ENCODE assay signal across 8 cellular contexts in the genomic region with DNA sequence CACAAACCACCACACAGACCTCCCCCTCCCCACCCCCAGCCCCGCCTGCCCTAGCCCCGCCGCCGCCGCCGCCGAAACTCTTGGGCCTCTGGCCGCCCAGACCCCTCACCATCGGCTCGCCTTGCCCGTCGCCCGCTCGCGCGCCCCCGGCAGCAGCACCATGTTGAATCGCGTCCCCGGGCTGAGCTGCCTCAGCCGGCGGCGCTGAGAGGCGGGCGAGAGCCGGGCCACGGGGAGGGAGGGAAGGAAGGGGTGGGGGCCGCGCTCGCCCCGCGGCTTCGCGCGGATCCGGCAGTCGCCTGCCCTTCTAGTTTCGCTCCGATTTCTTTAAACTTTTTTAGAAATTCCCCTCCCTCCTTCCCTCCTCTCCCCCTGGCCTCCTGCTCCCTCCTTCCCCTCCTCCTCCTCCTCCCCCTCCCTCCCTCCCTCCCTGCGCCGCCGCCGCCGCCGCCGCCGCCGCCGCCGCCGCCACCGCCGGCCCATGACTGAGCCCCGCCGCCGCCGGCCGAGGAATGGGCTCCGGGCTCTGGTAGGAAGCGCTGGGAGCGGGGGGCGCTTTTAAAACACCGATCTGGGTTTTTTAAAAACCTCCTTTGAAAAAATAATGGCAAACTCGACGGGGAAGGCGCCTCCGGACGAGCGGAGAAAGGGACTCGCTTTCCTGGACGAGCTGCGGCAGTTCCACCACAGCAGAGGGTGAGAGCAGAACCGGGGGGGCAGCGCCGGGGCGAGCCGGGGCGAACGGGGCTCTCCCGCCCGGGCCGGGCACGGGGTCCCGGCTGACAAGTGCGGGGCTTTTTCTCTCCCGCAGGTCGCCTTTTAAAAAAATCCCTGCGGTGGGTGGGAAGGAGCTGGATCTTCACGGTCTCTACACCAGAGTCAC. TPM values are rescaled to one million over a fixed set of nuclear protein-coding genes. Genes with fewer than 3 reads are reported as not detected.
A peak's percentile ranks its signal among the peaks of the same experiment; 100 is the strongest.
DNase-seq lines count a peak whose midpoint lies in the region; ATAC-seq lines count a peak whose summit lies in the region.

ARID2 (plus strand) TSS at position 474 of the 883 bp plus-strand sequence; CDS start at position 605, 131 bp downstream.

- peak within 1 kb of the TSS; percentile 97 for H3K27ac ChIP-seq in substantia nigra (ENCODE audit: low read depth, low read length, poor library complexity, severe bottlenecking)

- no peaks in the 10 kb centered on the region for H3K9me3 Mint-ChIP-seq in activated naive CD4-positive, alpha-beta T cell treated with anti-CD3 and anti-CD28 coated beads for 36 hours

- peaks cover 19% of the 10 kb centered on the region for H3K36me3 Mint-ChIP-seq in activated naive CD4-positive, alpha-beta T cell treated with anti-CD3 and anti-CD28 coated beads for 36 hours (ENCODE audit: low read depth)

- peak; percentile 17 for ATAC-seq in GM21360 (IDR thresholded peaks at IDR 0.05; ENCODE audit: unreplicated experiment)

- intact Hi-C loops in activated naive CD4-positive, alpha-beta T cell treated with anti-CD3 and anti-CD28 coated beads for 36 hours (cut with micrococcal nuclease), result loop anchor here (2.0 to 10.0 kb wide), 9 partner anchors 488 to 1922 kb away; partner anchors contain the start of genes NELL2 and TWF1

- H3K27ac Mint-ChIP-seq in activated naive CD4-positive, alpha-beta T cell treated with anti-CD3 and anti-CD28 coated beads for 36 hours, result peak within 1 kb of the TSS; percentile 99

- no peaks in the 10 kb centered on the region for H3K27me3 Mint-ChIP-seq in activated naive CD4-positive, alpha-beta T cell treated with anti-CD3 and anti-CD28 coated beads for 36 hours (ENCODE audit: low read depth)

- DNase-seq in COLO668 (lab: John Stamatoyannopoulos, UW; ENCODE audit: unreplicated experiment), result peak; percentile 74
- DNase-seq in HUDEP-2 (lab: John Stamatoyannopoulos, UW; ENCODE audit: unreplicated experiment in 76 of 76), result peak in 53 of 76 experiments; percentile 13 to 72 (median 45)
- DNase-seq in SIG-M5 treated with dmso at 0.1 percent for 504 hours (lab: John Stamatoyannopoulos, UW; ENCODE audit: unreplicated experiment), result peak; percentile 85
- peak; percentile 68 for DNase-seq in activated naive CD4-positive, alpha-beta T cell treated with anti-CD3 and anti-CD28 coated beads for 36 hours
- DNase-seq in germinal center (ENCODE audit: low spot score), result peak; percentile 54
- peak in 51 of 56 donors; percentile 7 to 86 (median 70) for DNase-seq in nucleus accumbens (lab: John Stamatoyannopoulos, UW)
- DNase-seq in substantia nigra (lab: John Stamatoyannopoulos, UW), result peak in 47 of 49 donors; percentile 25 to 91 (median 70)

- CTCF ChIA-PET in activated naive CD4-positive, alpha-beta T cell treated with anti-CD3 and anti-CD28 coated beads for 36 hours (lab: Charles Lee), result interaction anchor here (0.8 to 8.9 kb wide), 4 partner anchors 9 to 185 kb away, joined by 3 to 62 read pairs (median 6); no protein-coding TSS in a partner anchor

- H3K4me1 Mint-ChIP-seq in activated naive CD4-positive, alpha-beta T cell treated with anti-CD3 and anti-CD28 coated beads for 36 hours (ENCODE audit: low read depth), result peaks cover 20% of the 10 kb centered on the region

- peak within 1 kb of the TSS; percentile 95 for H3K4me3 Mint-ChIP-seq in activated naive CD4-positive, alpha-beta T cell treated with anti-CD3 and anti-CD28 coated beads for 36 hours

RNA-seq across cellular contexts. Expression of gene ARID2, which starts in this region (rescaled TPM):
- total RNA-seq in activated naive CD4-positive, alpha-beta T cell treated with anti-CD3 and anti-CD28 coated beads for 36 hours, result 10 to 100 TPM; 27.7 to 28.3 TPM

Comparison
In these comparisons a context has a peak if more than half of its experiments do, and no peak if none do; other contexts are left out.
1. Peak in every context shown above with its lines: DNase-seq, ATAC-seq and H3K27ac ChIP-seq.